Comparison of ENCODE assay signal across 12 cellular contexts in genomic region chr17:64964796-64965195, GRCh38. TPM values are rescaled to one million over a fixed set of nuclear protein-coding genes. Genes with fewer than 3 reads are reported as not detected.
DNase-seq lines count a peak whose midpoint lies in the region; ATAC-seq, FAIRE-seq and TF ChIP-seq lines count a peak whose summit lies in the region.
"Had no signal": no experiment of that assay in that cellular context is flagged by ENCODE, and none has a peak within 500 bp of the region (broad histone marks: within the 10 kb centered on the region; RNA-seq: fewer than 3 reads in every experiment).

No MANE protein-coding gene starts in this region.

- intact Hi-C loops in activated T-helper 1 cell treated with anti-CD3 and anti-CD28 coated beads, Interleukin-12 subunit alpha, Interleukin-12 subunit beta, Interleukin-2, Interleukin-4 antibody, amounts not matched to agents 30 ng/mL and 10 ng/mL and 1 ng/mL, durations not matched to agents 14 hours and 24 hours and 36 hours (cut with micrococcal nuclease): loop anchor here (5.0 kb wide), 2 partner anchors 117 to 702 kb away; partner anchors contain the start of gene TEX2
- intact Hi-C loops in prostate gland (cut with DNase I): loop anchor here (5.0 to 10.0 kb wide), 2 partner anchors 42 to 230 kb away; no protein-coding TSS in a partner anchor
- intact Hi-C loops in left ventricle myocardium superior (cut with micrococcal nuclease): no loop called here

- DNase-seq in CD4-positive, CD25-positive, alpha-beta regulatory T cell: no peak
- DNase-seq in H54 (ENCODE audit: insufficient read length, low spot score): no peak
- no peak for DNase-seq in activated T-helper 1 cell treated with anti-CD3 and anti-CD28 coated beads, Interleukin-12 subunit alpha, Interleukin-12 subunit beta, Interleukin-2, Interleukin-4 antibody, amounts not matched to agents 30 ng/mL and 10 ng/mL and 1 ng/mL, durations not matched to agents 14 hours and 24 hours and 36 hours (ENCODE audit: low spot score)
- no peak for DNase-seq in memory B cell (ENCODE audit: low spot score in 2 of 2)
- DNase-seq in prostate gland (ENCODE audit: low spot score): no peak
- no peak for DNase-seq in left ventricle myocardium superior
- no peak for DNase-seq in globus pallidus (ENCODE audit: low spot score)
- DNase-seq: colonic mucosa, heart left ventricle, Right ventricle myocardium superior had no signal

- no peaks in the 10 kb centered on the region for H3K36me3 Mint-ChIP-seq in CD4-positive, CD25-positive, alpha-beta regulatory T cell
- peaks cover 4% of the 10 kb centered on the region for H3K36me3 Mint-ChIP-seq in activated T-helper 1 cell treated with anti-CD3 and anti-CD28 coated beads, Interleukin-12 subunit alpha, Interleukin-12 subunit beta, Interleukin-2, Interleukin-4 antibody, amounts not matched to agents 30 ng/mL and 10 ng/mL and 1 ng/mL, durations not matched to agents 14 hours and 24 hours and 36 hours (ENCODE audit: low read depth)
- no peaks in the 10 kb centered on the region for H3K36me3 Mint-ChIP-seq in memory B cell

- peaks cover 53% of the 10 kb centered on the region for H3K4me1 ChIP-seq in CD4-positive, CD25-positive, alpha-beta regulatory T cell (ENCODE audit: control insufficient read depth, insufficient read depth, low read length, poor library complexity, severe bottlenecking)
- no peaks in the 10 kb centered on the region for H3K4me1 ChIP-seq in prostate gland (replicated peaks)

- no peaks in the 10 kb centered on the region for H3K36me3 ChIP-seq in CD4-positive, CD25-positive, alpha-beta regulatory T cell (ENCODE audit: control insufficient read depth, insufficient read depth, low read length)
- H3K36me3 ChIP-seq in prostate gland: no peaks in the 10 kb centered on the region
- H3K36me3 ChIP-seq: colonic mucosa had no signal

- no peaks in the 10 kb centered on the region for H3K27me3 Mint-ChIP-seq in CD4-positive, CD25-positive, alpha-beta regulatory T cell
- H3K27me3 Mint-ChIP-seq in activated T-helper 1 cell treated with anti-CD3 and anti-CD28 coated beads, Interleukin-12 subunit alpha, Interleukin-12 subunit beta, Interleukin-2, Interleukin-4 antibody, amounts not matched to agents 30 ng/mL and 10 ng/mL and 1 ng/mL, durations not matched to agents 14 hours and 24 hours and 36 hours (ENCODE audit: insufficient read depth): peaks cover 7% of the 10 kb centered on the region
- no peaks in the 10 kb centered on the region for H3K27me3 Mint-ChIP-seq in memory B cell

- WGBS in prostate gland: 32% methylated on average over 9 of the region's 9 CpGs

- peak overlapping the region; percentile 79 to 95 (median 86) for H3K27ac Mint-ChIP-seq in CD4-positive, CD25-positive, alpha-beta regulatory T cell
- no peak overlapping the region for H3K27ac Mint-ChIP-seq in activated T-helper 1 cell treated with anti-CD3 and anti-CD28 coated beads, Interleukin-12 subunit alpha, Interleukin-12 subunit beta, Interleukin-2, Interleukin-4 antibody, amounts not matched to agents 30 ng/mL and 10 ng/mL and 1 ng/mL, durations not matched to agents 14 hours and 24 hours and 36 hours
- H3K27ac Mint-ChIP-seq in memory B cell: peak overlapping the region; percentile 79

- TF ChIP-seq CTCF in prostate gland (IDR thresholded peaks at IDR 0.05): no peak

- TF ChIP-seq POLR2A in H54 (IDR thresholded peaks at IDR 0.05; ENCODE audit: low read depth, low read length) (no peak), prostate gland (IDR thresholded peaks at IDR 0.05) (no peak)

- H3K9me3 ChIP-seq in CD4-positive, CD25-positive, alpha-beta regulatory T cell (ENCODE audit: control insufficient read depth in 2 of 2, low read length in 2 of 2): no peaks in the 10 kb centered on the region
- no peaks in the 10 kb centered on the region for H3K9me3 ChIP-seq in prostate gland
- H3K9me3 ChIP-seq: colonic mucosa, heart left ventricle had no signal

- no peaks in the 10 kb centered on the region for H3K9me3 Mint-ChIP-seq in CD4-positive, CD25-positive, alpha-beta regulatory T cell
- no peaks in the 10 kb centered on the region for H3K9me3 Mint-ChIP-seq in activated T-helper 1 cell treated with anti-CD3 and anti-CD28 coated beads, Interleukin-12 subunit alpha, Interleukin-12 subunit beta, Interleukin-2, Interleukin-4 antibody, amounts not matched to agents 30 ng/mL and 10 ng/mL and 1 ng/mL, durations not matched to agents 14 hours and 24 hours and 36 hours
- no peaks in the 10 kb centered on the region for H3K9me3 Mint-ChIP-seq in memory B cell

- peak overlapping the region; percentile 86 for H3K27ac ChIP-seq in CD4-positive, CD25-positive, alpha-beta regulatory T cell (ENCODE audit: insufficient read depth, low read length, poor library complexity, severe bottlenecking)
- no peak overlapping the region for H3K27ac ChIP-seq in prostate gland

- H3K4me3 Mint-ChIP-seq in CD4-positive, CD25-positive, alpha-beta regulatory T cell: peak overlapping the region in 2 of 4 donors; percentile 65 to 82
- peak overlapping the region; percentile 73 for H3K4me3 Mint-ChIP-seq in activated T-helper 1 cell treated with anti-CD3 and anti-CD28 coated beads, Interleukin-12 subunit alpha, Interleukin-12 subunit beta, Interleukin-2, Interleukin-4 antibody, amounts not matched to agents 30 ng/mL and 10 ng/mL and 1 ng/mL, durations not matched to agents 14 hours and 24 hours and 36 hours
- H3K4me3 Mint-ChIP-seq in memory B cell: no peak overlapping the region

- H3K4me1 Mint-ChIP-seq in CD4-positive, CD25-positive, alpha-beta regulatory T cell: peaks cover 20 to 73% (median 48%) of the 10 kb centered on the region in 4 donors
- H3K4me1 Mint-ChIP-seq in activated T-helper 1 cell treated with anti-CD3 and anti-CD28 coated beads, Interleukin-12 subunit alpha, Interleukin-12 subunit beta, Interleukin-2, Interleukin-4 antibody, amounts not matched to agents 30 ng/mL and 10 ng/mL and 1 ng/mL, durations not matched to agents 14 hours and 24 hours and 36 hours (ENCODE audit: low read depth): peaks cover 50% of the 10 kb centered on the region
- H3K4me1 Mint-ChIP-seq in memory B cell: peaks cover 25% of the 10 kb centered on the region

- no peaks in the 10 kb centered on the region for H3K27me3 ChIP-seq in CD4-positive, CD25-positive, alpha-beta regulatory T cell (ENCODE audit: control insufficient read depth, insufficient read depth, low read length)
- no peaks in the 10 kb centered on the region for H3K27me3 ChIP-seq in prostate gland (replicated peaks; ENCODE audit: insufficient read depth)
- H3K27me3 ChIP-seq: colonic mucosa, heart left ventricle had no signal

- no peak overlapping the region for H3K4me3 ChIP-seq in CD4-positive, CD25-positive, alpha-beta regulatory T cell (ENCODE audit: low read depth, low read length)
- no peak overlapping the region for H3K4me3 ChIP-seq in prostate gland
- H3K4me3 ChIP-seq: colonic mucosa had no signal

- ATAC-seq in CD4-positive, CD25-positive, alpha-beta regulatory T cell (ENCODE audit: low read depth in 2 of 2): no peak
- ATAC-seq in memory B cell (ENCODE audit: low read depth) (no peak), HG03571 (IDR thresholded peaks at IDR 0.05; ENCODE audit: unreplicated experiment) (no peak), left ventricle myocardium superior (no peak)
- ATAC-seq: heart left ventricle had no signal

- FAIRE-seq in H54 (lab: Jason Lieb, UNC): peak; percentile 38
- FAIRE-seq: urothelium cell line had no signal

RNA-seq across cellular contexts. Expression of gene LRRC37A3, which starts 45.5 kb away (rescaled TPM):
- 82.8 TPM for total RNA-seq in CD4-positive, CD25-positive, alpha-beta regulatory T cell
- polyA plus RNA-seq in CD4-positive, CD25-positive, alpha-beta regulatory T cell: 1 to 10 TPM in 3 of 4 donors, under 1 TPM in 1; 0.66 to 1.5 (median 1.2) TPM
- 6.8 and 12.4 TPM in 2 replicates for total RNA-seq in activated T-helper 1 cell treated with anti-CD3 and anti-CD28 coated beads, Interleukin-12 subunit alpha, Interleukin-12 subunit beta, Interleukin-2, Interleukin-4 antibody, amounts not matched to agents 30 ng/mL and 10 ng/mL and 1 ng/mL, durations not matched to agents 14 hours and 24 hours and 36 hours
- total RNA-seq in prostate gland (1 to 10 TPM; 5.6 to 9.5 TPM), left ventricle myocardium superior (2.7 TPM)
